8 cellular contexts compared by ENCODE assay signal in the genomic region with DNA sequence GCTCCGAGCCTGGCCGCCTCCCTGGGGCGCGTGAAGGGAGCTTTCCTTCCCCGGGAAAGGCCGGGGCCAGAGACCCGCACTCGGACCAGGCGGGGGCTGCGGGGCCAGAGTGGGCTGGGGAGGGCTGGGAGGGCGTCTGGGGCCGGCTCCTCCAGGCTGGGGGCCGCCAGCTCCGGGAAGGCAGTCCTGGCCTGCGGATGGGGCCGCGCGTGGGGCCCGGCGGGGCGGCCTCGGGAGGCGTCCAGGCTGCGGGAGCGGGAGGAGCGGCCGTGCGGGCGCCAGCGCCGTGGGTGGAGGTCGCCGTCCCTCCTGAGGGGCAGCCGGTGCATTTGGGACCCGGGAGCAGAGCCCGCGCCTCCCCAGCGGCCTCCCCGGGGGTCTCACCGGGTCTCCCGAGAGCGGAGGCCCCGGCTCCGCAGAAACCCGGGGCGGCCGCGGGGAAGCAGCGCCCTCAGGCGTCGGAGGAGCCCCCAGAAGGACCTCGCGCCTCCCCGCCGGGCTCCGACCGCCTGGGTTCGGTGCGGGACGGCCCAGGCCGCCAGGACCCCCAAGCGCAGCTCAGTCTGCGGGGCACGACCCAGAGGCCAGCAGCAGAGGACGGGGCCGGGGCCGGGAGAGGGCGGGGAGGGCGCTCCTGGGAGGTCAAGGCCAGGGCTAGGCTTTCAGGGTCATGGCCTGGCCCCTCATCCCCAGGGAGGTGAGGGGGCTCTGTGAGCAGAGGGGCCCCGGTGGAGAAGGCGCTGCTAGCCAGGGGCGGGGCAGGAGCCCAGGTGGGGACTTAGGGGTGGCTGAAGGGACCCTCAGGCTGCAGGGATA. TPM values are rescaled to one million over a fixed set of nuclear protein-coding genes. Genes with fewer than 3 reads are reported as not detected.
A peak's percentile ranks its signal among the peaks of the same experiment; 100 is the strongest.
DNase-seq lines count a peak whose midpoint lies in the region; ATAC-seq and TF ChIP-seq lines count a peak whose summit lies in the region.

No MANE protein-coding gene starts in this region.

- H3K27ac ChIP-seq in HUES48 (ENCODE audit: low read depth, low read length) = no peak overlapping the region
- H3K27ac ChIP-seq in endodermal cell (ENCODE audit: low read depth, low read length) = no peak overlapping the region
- no peak overlapping the region for H3K27ac ChIP-seq in uterus

- intact Hi-C loops in uterus (cut with DNase I; ENCODE audit: low total_unique reads) = no loop called here

- H3K27ac Mint-ChIP-seq in endodermal cell = no peak overlapping the region
- no peak overlapping the region for H3K27ac Mint-ChIP-seq in nephron

- ATAC-seq in HG03571 (IDR thresholded peaks at IDR 0.05; ENCODE audit: unreplicated experiment) (no peak), HG02840 (IDR thresholded peaks at IDR 0.05; ENCODE audit: low FRiP score, unreplicated experiment) (no peak)

- H3K4me1 ChIP-seq in HUES48 (ENCODE audit: control insufficient read depth, insufficient read depth, low read length) = peaks cover 22% of the 10 kb centered on the region
- no peaks in the 10 kb centered on the region for H3K4me1 ChIP-seq in endodermal cell (ENCODE audit: control insufficient read depth, insufficient read depth, low read length)
- peaks cover 0 to 19% of the 10 kb centered on the region in 2 donors for H3K4me1 ChIP-seq in uterus

- WGBS in endodermal cell (ENCODE audit: insufficient coverage in 1 of 2, insufficient read length in 1 of 2), 2 experiments = 9 to 10% methylated on average over 16 to 72 of the region's 72 CpGs

- peak; percentile 56 for TF ChIP-seq CTCF in endodermal cell (conservative IDR thresholded peaks at IDR 0.05)
- TF ChIP-seq CTCF in nephron (IDR thresholded peaks at IDR 0.05; ENCODE audit: unreplicated experiment in 3 of 3) = peak; percentile 23 to 58 (median 39)
- peak; percentile 27 to 62 (median 47) for TF ChIP-seq CTCF in uterus (IDR thresholded peaks at IDR 0.05)

- DNase-seq in AG20443 (ENCODE audit: low spot score) (peak; percentile 83), endodermal cell (peak; percentile 65), uterus (no peak)
- DNase-seq in activated CD4-positive, alpha-beta T cell treated with anti-CD3 and anti-CD28 coated beads, Interleukin-2, amount 50 U/mL, for 4 hours = peak; percentile 62 to 67

- no peak for TF ChIP-seq POLR2A in uterus (IDR thresholded peaks at IDR 0.05)

- no peaks in the 10 kb centered on the region for H3K9me3 ChIP-seq in HUES48 (ENCODE audit: control insufficient read depth, insufficient read depth, low read length)
- no peaks in the 10 kb centered on the region for H3K9me3 ChIP-seq in endodermal cell (ENCODE audit: control insufficient read depth, low read length)
- no peaks in the 10 kb centered on the region for H3K9me3 ChIP-seq in uterus

- peak overlapping the region; percentile 52 for H3K4me3 ChIP-seq in HUES48 (ENCODE audit: low read depth, low read length)
- H3K4me3 ChIP-seq in endodermal cell (ENCODE audit: low read length) = peak overlapping the region; percentile 45
- H3K4me3 ChIP-seq in uterus = peak overlapping the region in 1 of 2 donors; percentile 25

- no peaks in the 10 kb centered on the region for H3K36me3 ChIP-seq in HUES48 (ENCODE audit: control insufficient read depth, insufficient read depth, low read length)
- H3K36me3 ChIP-seq in endodermal cell (ENCODE audit: control insufficient read depth, insufficient read depth, low read length) = no peaks in the 10 kb centered on the region
- no peaks in the 10 kb centered on the region for H3K36me3 ChIP-seq in uterus

- H3K36me3 Mint-ChIP-seq in endodermal cell (ENCODE audit: low read depth) (no peaks in the 10 kb centered on the region), nephron (ENCODE audit: low read depth) (no peaks in the 10 kb centered on the region)

- H3K4me3 Mint-ChIP-seq in endodermal cell (peak overlapping the region; percentile 53), nephron (no peak overlapping the region)

- no peak overlapping the region for H3K9ac ChIP-seq in HUES48 (ENCODE audit: low read depth, low read length)
- H3K9ac ChIP-seq in endodermal cell (ENCODE audit: extremely low read depth, low read length, poor library complexity, severe bottlenecking) = no peak overlapping the region

- H3K9me3 Mint-ChIP-seq in endodermal cell (no peaks in the 10 kb centered on the region), nephron (no peaks in the 10 kb centered on the region)

- H3K27me3 ChIP-seq in HUES48 (ENCODE audit: control insufficient read depth, insufficient read depth, low read length) (peaks cover 64% of the 10 kb centered on the region), endodermal cell (ENCODE audit: control insufficient read depth, insufficient read depth, low read length, poor library complexity, severe bottlenecking) (peaks cover 63% of the 10 kb centered on the region), uterus (peaks cover 10 to 16% of the 10 kb centered on the region in 2 donors)

- H3K4me1 Mint-ChIP-seq in endodermal cell = peaks cover 15% of the 10 kb centered on the region
- peaks cover 19% of the 10 kb centered on the region for H3K4me1 Mint-ChIP-seq in nephron

- H3K27me3 Mint-ChIP-seq in endodermal cell (ENCODE audit: insufficient read depth) (peaks cover 65% of the 10 kb centered on the region), nephron (ENCODE audit: low read depth) (peaks cover 76% of the 10 kb centered on the region)

RNA-seq across cellular contexts. Expression of a gene that starts 7.3 kb away (rescaled TPM):
- 10 to 100 TPM; 38.0 to 48.9 TPM for total RNA-seq in endodermal cell
- 27.9 TPM for polyA plus RNA-seq in endodermal cell (2013, experiment 1 of 2)
- 24.0 TPM for polyA plus RNA-seq in endodermal cell (2013, experiment 2 of 2)
- total RNA-seq in uterus = 10 to 100 TPM in 2 of 4 donors, 1 to 10 TPM in 1, not detected in 1; 8.6 to 24.3 (median 10.5) TPM

RNA-seq across cellular contexts. Expression of a gene that starts 11.9 kb away (rescaled TPM):
- total RNA-seq in endodermal cell = 1 to 10 TPM; 1.6 to 2.3 TPM
- 0.36 TPM for polyA plus RNA-seq in endodermal cell (2013, experiment 1 of 2)
- polyA plus RNA-seq in endodermal cell (2013, experiment 2 of 2) = 0.54 TPM
- 10 to 100 TPM; 20.2 to 46.8 (median 21.0) TPM for total RNA-seq in uterus

RNA-seq across cellular contexts. Expression of a gene that starts 59.1 kb away (rescaled TPM):
- total RNA-seq in endodermal cell = 100 to 1,000 TPM; 155 to 168 TPM
- 225 TPM for polyA plus RNA-seq in endodermal cell (2013, experiment 1 of 2)
- 224 TPM for polyA plus RNA-seq in endodermal cell (2013, experiment 2 of 2)
- total RNA-seq in uterus = 100 to 1,000 TPM; 108 to 202 (median 146) TPM

Comparison
In these comparisons a context has a peak if more than half of its experiments do, and no peak if none do; other contexts are left out.
1. DNase-seq: peak in AG20443 (single experiment), activated CD4-positive, alpha-beta T cell treated with anti-CD3 and anti-CD28 coated beads, Interleukin-2, amount 50 U/mL, for 4 hours (2 of 2) and endodermal cell (single experiment); none in uterus (0 of 2).
2. RNA of a gene that starts 11.9 kb away (total RNA-seq): 20.2 to 46.8 TPM in uterus; 1.6 to 2.3 TPM in endodermal cell; every median in the first group is over 4 times any median in the second.
3. Peak in every context shown above with its lines, with median percentiles within 50 percentile points of each other: CTCF ChIP-seq.